ENCODE assay signal across 8 cellular contexts in genomic region chr1:204516180-204516879, GRCh38. TPM values are rescaled to one million over a fixed set of nuclear protein-coding genes. Genes with fewer than 3 reads are reported as not detected.
DNase-seq lines count a peak whose midpoint lies in the region; ATAC-seq and TF ChIP-seq lines count a peak whose summit lies in the region.

Gene MDM4, plus strand, starts transcription at chr1:204516406. Its CDS starts 9,113 bp downstream, at chr1:204525519.

- peak within 1 kb of the TSS; percentile 79 for H3K4me3 ChIP-seq in psoas muscle
- peak within 1 kb of the TSS; percentile 64 for H3K4me3 ChIP-seq in urinary bladder (ENCODE audit: low read depth, low read length)

- intact Hi-C loops in left ventricle myocardium superior (cut with micrococcal nuclease) = no loop called here
- intact Hi-C loops in psoas muscle (cut with DNase I) = no loop called here

- DNase-seq in NCI-H187 treated with DMSO at 0.1 percent for 48 hours (lab: John Stamatoyannopoulos, UW) = peak; percentile 97
- DNase-seq in T-helper 2 cell = peak; percentile 67 to 99 (median 93)
- DNase-seq in left ventricle myocardium superior = peak; percentile 92
- DNase-seq in psoas muscle = peak; percentile 92 to 96

- no peaks in the 10 kb centered on the region for H3K27me3 ChIP-seq in psoas muscle (ENCODE audit: insufficient read depth in 3 of 3, low read length in 2 of 3)

- H3K9me3 ChIP-seq in psoas muscle = no peaks in the 10 kb centered on the region

- WGBS in psoas muscle, 3 donors = 0 to 1% (median 1%) methylated on average over 43 of the region's 43 CpGs
- WGBS in urinary bladder = under 1% methylated on average over 43 of the region's 43 CpGs

- H3K36me3 ChIP-seq in psoas muscle (ENCODE audit: insufficient read depth in 1 of 2, low read depth in 1 of 2) (peaks cover 0 to 7% of the 10 kb centered on the region in 2 donors), urinary bladder (ENCODE audit: insufficient read depth) (no peaks in the 10 kb centered on the region)

- TF ChIP-seq CTCF in psoas muscle (IDR thresholded peaks at IDR 0.05) = no peak

- H3K27ac ChIP-seq in angular gyrus (ENCODE audit: low read depth, low read length) = peak within 1 kb of the TSS; percentile 97
- H3K27ac ChIP-seq in psoas muscle = peak within 1 kb of the TSS; percentile 98
- H3K27ac ChIP-seq in urinary bladder (ENCODE audit: low read depth) = peak within 1 kb of the TSS; percentile 97

- H3K4me1 ChIP-seq in psoas muscle (peaks cover 33% of the 10 kb centered on the region), urinary bladder (ENCODE audit: insufficient read depth) (peaks cover 5% of the 10 kb centered on the region)

- ATAC-seq in GM18502 (IDR thresholded peaks at IDR 0.05; ENCODE audit: poor library complexity, unreplicated experiment) (peak; percentile 75), HG02970 (IDR thresholded peaks at IDR 0.05; ENCODE audit: low FRiP score, unreplicated experiment) (peak; percentile 61), left ventricle myocardium superior (peak; percentile 98), psoas muscle (peak; percentile 95 to 98 (median 97))

RNA-seq across cellular contexts. Expression of gene MDM4, which starts in this region (rescaled TPM):
- total RNA-seq in left ventricle myocardium superior = 30.1 TPM
- total RNA-seq in psoas muscle = 10 to 100 TPM; 33.4 to 67.0 (median 41.1) TPM
- 1 to 10 TPM; 5.0 to 8.3 (median 6.5) TPM for polyA plus RNA-seq in psoas muscle
- 148 TPM for total RNA-seq in urinary bladder
- polyA plus RNA-seq in urinary bladder = 4.4 TPM

Comparison
In these comparisons a context has a peak if more than half of its experiments do, and no peak if none do; other contexts are left out.
1. Peak in every context shown above with its lines: DNase-seq, ATAC-seq, H3K4me3 ChIP-seq and H3K27ac ChIP-seq.